Comparison of ENCODE assay signal across 8 cellular contexts in the genomic region with DNA sequence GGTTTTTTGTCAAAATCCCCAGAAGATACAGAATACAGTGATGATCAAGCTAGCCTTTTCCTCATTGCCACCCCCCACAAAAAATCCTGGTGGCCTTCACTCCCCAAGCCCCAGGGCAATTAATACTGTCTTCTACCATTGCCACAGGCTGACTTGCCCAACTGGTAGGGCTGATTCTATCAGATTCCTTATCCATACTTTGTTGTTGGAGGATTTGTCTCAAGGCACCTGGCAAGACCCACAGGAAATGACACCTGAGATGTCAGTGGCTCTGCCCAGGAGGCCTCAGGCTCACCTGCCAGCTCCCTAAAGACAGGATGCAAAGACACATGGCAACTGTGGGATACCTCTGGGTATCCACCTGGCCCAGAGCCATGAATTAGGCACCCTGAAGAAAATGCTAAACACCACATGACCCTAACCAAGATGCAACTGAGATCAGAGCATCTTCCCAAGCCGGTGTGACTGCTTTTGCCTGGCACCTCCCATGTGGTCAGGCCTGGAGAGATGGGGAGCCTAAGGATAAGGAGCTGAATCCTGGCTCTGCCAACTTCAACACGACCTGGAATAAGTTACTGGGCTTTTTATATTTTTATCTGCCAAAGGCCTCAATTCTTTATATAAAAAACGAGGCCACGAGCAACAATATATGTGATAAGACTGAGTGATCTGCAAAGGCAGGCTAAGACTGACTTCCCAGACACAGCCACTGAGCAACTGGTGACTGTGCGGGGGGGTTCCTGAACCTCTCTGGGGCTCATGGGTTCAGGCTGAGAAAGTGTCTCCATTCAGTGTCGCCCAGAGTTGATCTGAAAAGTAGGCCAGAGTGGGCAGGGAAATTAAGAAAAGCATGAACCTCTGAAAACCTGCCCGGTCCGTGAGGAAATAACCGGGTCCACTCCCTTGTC. TPM values are rescaled to one million over a fixed set of nuclear protein-coding genes. Genes with fewer than 3 reads are reported as not detected.
DNase-seq lines count a peak whose midpoint lies in the region; ATAC-seq, FAIRE-seq and TF ChIP-seq lines count a peak whose summit lies in the region.

No MANE protein-coding gene starts in this region.

- FAIRE-seq in GM12878 (lab: Jason Lieb, UNC), result peak; percentile 47

- POLR2A ChIA-PET in CD4-positive, alpha-beta memory T cell (lab: Charles Lee; ENCODE audit: partially characterized antibody), result interaction anchor here (0.7 to 9.8 kb wide), 7 partner anchors 8 to 60 kb away, joined by 3 to 214 read pairs (median 4); partner anchors contain the start of gene G3BP1
- POLR2A ChIA-PET in Panc1 (lab: Charles Lee) (no interaction called here), GM12878 (lab: Charles Lee) (interaction anchor here (0.6 to 14.3 kb wide), 9 partner anchors 8 to 704 kb away, joined by 3 to 241 read pairs (median 5); partner anchors contain the start of gene G3BP1)

- peak overlapping the region; percentile 98 for H3K9ac ChIP-seq in GM12878 (ENCODE audit: control insufficient read depth, insufficient read depth, low read length)

- no peak for TF ChIP-seq RAD21 in GM12878 (IDR thresholded peaks at IDR 0.05; ENCODE audit: insufficient read depth, low read depth, low read length)

- H3K9me3 ChIP-seq in CD4-positive, alpha-beta memory T cell (ENCODE audit: control insufficient read depth in 1 of 2, low read length in 2 of 2), result no peaks in the 10 kb centered on the region
- H3K9me3 ChIP-seq in Panc1 (ENCODE audit: control insufficient read depth, insufficient read depth, low read depth, low read length), result no peaks in the 10 kb centered on the region
- H3K9me3 ChIP-seq in GM12878 (replicated peaks; ENCODE audit: control insufficient read depth, insufficient read depth, low read length), result no peaks in the 10 kb centered on the region; the same call in 2 of the 3 replicates

- no peaks in the 10 kb centered on the region for H3K27me3 Mint-ChIP-seq in CD4-positive, alpha-beta memory T cell

- peaks cover 9 to 12% of the 10 kb centered on the region in 2 donors for H3K36me3 Mint-ChIP-seq in CD4-positive, alpha-beta memory T cell

- no peaks in the 10 kb centered on the region for H3K9me3 Mint-ChIP-seq in CD4-positive, alpha-beta memory T cell

- ATAC-seq in GM21723 (IDR thresholded peaks at IDR 0.05; ENCODE audit: unreplicated experiment) (peak; percentile 31), Panc1 (peak; percentile 9; the same call in 1 of the 2 replicates), GM12878 (peak; percentile 45), left colon (peak; percentile 26)
- peak; percentile 34 for ATAC-seq in stimulated activated naive CD8-positive, alpha-beta T cell treated with anti-CD3 and anti-CD28 coated beads, Interleukin-15, Interleukin-2, amounts not matched to agents 100 U/mL and 50 U/mL, for 24 hours

- H3K4me1 ChIP-seq in CD4-positive, alpha-beta memory T cell (ENCODE audit: insufficient read depth, low read length), result peaks cover 38% of the 10 kb centered on the region
- H3K4me1 ChIP-seq in Panc1 (ENCODE audit: control insufficient read depth, insufficient read depth, low read length) (peaks cover 18% of the 10 kb centered on the region), GM12878 (ENCODE audit: control insufficient read depth, insufficient read depth, low read length) (peaks cover 23% of the 10 kb centered on the region)

- TF ChIP-seq POLR2A in GM12878 (IDR thresholded peaks at IDR 0.05; ENCODE audit: low read depth, low read length), result no peak

- peak overlapping the region; percentile 77 to 97 (median 95) for H3K27ac Mint-ChIP-seq in CD4-positive, alpha-beta memory T cell

- H3K27me3 ChIP-seq in CD4-positive, alpha-beta memory T cell (ENCODE audit: insufficient read depth, low read length), result no peaks in the 10 kb centered on the region
- H3K27me3 ChIP-seq in Panc1 (ENCODE audit: control insufficient read depth, insufficient read depth, low read length) (no peaks in the 10 kb centered on the region), GM12878 (replicated peaks in 1 of 2; ENCODE audit: control insufficient read depth in 2 of 2, insufficient read depth in 2 of 2, low read length in 1 of 2) (no peaks in the 10 kb centered on the region)

- H3K27ac ChIP-seq in CD4-positive, alpha-beta memory T cell (ENCODE audit: low read depth, low read length), result peak overlapping the region; percentile 85
- H3K27ac ChIP-seq in Panc1 (ENCODE audit: low read length) (peak overlapping the region; percentile 88), GM12878 (ENCODE audit: control insufficient read depth, insufficient read depth) (peak overlapping the region; percentile 86)

- whole genome bisulfite sequencing in GM12878 (ENCODE audit: insufficient coverage, insufficient replicate concordance, low lambda C conversion rate, missing lambda C conversion rate), result 3% methylated on average over 9 of the region's 9 CpGs

- peak overlapping the region; percentile 97 for H3K4me2 ChIP-seq in GM12878 (ENCODE audit: control insufficient read depth, insufficient read depth)

- peaks cover 52% of the 10 kb centered on the region for H3K79me2 ChIP-seq in GM12878 (ENCODE audit: control insufficient read depth, insufficient read depth, low read length)

- TF ChIP-seq CTCF in Panc1 (IDR thresholded peaks at IDR 0.05) (no peak), GM12878 (IDR thresholded peaks at IDR 0.05 in 2 of 3, conservative IDR thresholded peaks at IDR 0.05 in 1 of 3; ENCODE audit: control insufficient read depth in 2 of 3, extremely low read depth in 1 of 3, insufficient read depth in 1 of 3, low read depth in 3 of 3, low read length in 3 of 3) (no peak)

- in situ Hi-C loops in Panc1 (cut with HindIII; ENCODE audit: low pct_unique_long_range_greater_than_20kb, low sequenced_read_pairs) (no loop called here), GM12878 (cut with MboI) (no loop called here)

- DNase-seq in CD4-positive, alpha-beta memory T cell, result peak in 1 of 5 donors; percentile 69
- no peak for DNase-seq in Panc1 (ENCODE audit: low read depth, low spot score)
- DNase-seq in GM12878 (ENCODE audit: low read depth, low spot score), result no peak
- DNase-seq in left colon, result no peak
- DNase-seq in stimulated activated naive CD8-positive, alpha-beta T cell treated with anti-CD3 and anti-CD28 coated beads, Interleukin-15, Interleukin-2, amounts not matched to agents 100 U/mL and 50 U/mL, for 24 hours, result peak; percentile 30
- no peak for DNase-seq in kidney glomerular epithelial cell (lab: John Stamatoyannopoulos, UW)
- DNase-seq in cortex of kidney (lab: John Stamatoyannopoulos, UW), result no peak

- intact Hi-C loops in CD4-positive, alpha-beta memory T cell (cut with micrococcal nuclease), result loop anchor here (1.0 to 10.0 kb wide), 3 partner anchors 14 to 505 kb away; partner anchors contain the start of genes G3BP1 and GM2A
- intact Hi-C loops in Panc1 (cut with micrococcal nuclease; ENCODE audit: unreplicated experiment), result no loop called here
- intact Hi-C loops in GM12878 (cut with micrococcal nuclease; ENCODE audit: unreplicated experiment), result loop anchor here (1.0 kb wide), 1 partner anchor 14 kb away; the partner anchor contains the start of gene G3BP1
- intact Hi-C loops in left colon (cut with DNase I, micrococcal nuclease), result no loop called here

- peaks cover 28 to 61% (median 37%) of the 10 kb centered on the region in 4 donors for H3K4me1 Mint-ChIP-seq in CD4-positive, alpha-beta memory T cell

- no TSS peak for BruUV-seq in Panc1 (replicated peaks; lab: Mats Ljungman, UMichigan)
- no TSS peak for BruUV-seq in GM12878 (replicated peaks; lab: Mats Ljungman, UMichigan)

- no peaks in the 10 kb centered on the region for H4K20me1 ChIP-seq in GM12878 (ENCODE audit: control insufficient read depth, insufficient read depth)

- H3K4me3 ChIP-seq in CD4-positive, alpha-beta memory T cell (ENCODE audit: low read length in 2 of 2), result peak overlapping the region; percentile 90 to 93
- H3K4me3 ChIP-seq in Panc1 (ENCODE audit: low read depth in 2 of 2, low read length in 2 of 2) (peak overlapping the region; percentile 85 to 88), GM12878 (peak overlapping the region; percentile 98)

- CTCF ChIA-PET in CD4-positive, alpha-beta memory T cell (lab: Charles Lee; ENCODE audit: partially characterized antibody), result interaction anchor here (1.1 to 3.7 kb wide), 4 partner anchors 14 to 99 kb away, joined by 3 to 21 read pairs (median 7); partner anchors contain the start of gene G3BP1
- CTCF ChIA-PET in Panc1 (lab: Charles Lee) (no interaction called here), GM12878 (lab: Yijun Ruan, JAX) (interaction anchor here (0.8 to 4.0 kb wide), 7 partner anchors 7 to 99 kb away, joined by 3 to 23 read pairs (median 4); partner anchors contain the start of gene G3BP1)

- RAD21 ChIA-PET in GM12878 (lab: Charles Lee; ENCODE audit: unreplicated experiment), result interaction anchor here (0.8 to 9.0 kb wide), 9 partner anchors 9 to 99 kb away, joined by 3 to 90 read pairs (median 8); partner anchors contain the start of gene G3BP1

- SMC1A ChIA-PET in GM12878 (lab: Charles Lee; ENCODE audit: uncharacterized antibody, unreplicated experiment), result interaction anchor here (0.9 to 3.4 kb wide), 13 partner anchors 9 to 105 kb away, joined by 3 to 17 read pairs (median 8); partner anchors contain the start of gene G3BP1

- H3K4me3 Mint-ChIP-seq in CD4-positive, alpha-beta memory T cell, result peak overlapping the region; percentile 86 to 99 (median 91)

- no peak for TF ChIP-seq EP300 in GM12878 (IDR thresholded peaks at IDR 0.05; ENCODE audit: borderline replicate concordance in 1 of 2, control insufficient read depth in 1 of 2, low read depth in 2 of 2, low read length in 2 of 2)

- H2AFZ ChIP-seq in GM12878 (ENCODE audit: control insufficient read depth, low read depth, low read length), result no peak overlapping the region; the same call in 1 of the 2 replicates

- H3K36me3 ChIP-seq in CD4-positive, alpha-beta memory T cell (ENCODE audit: insufficient read depth, low read length), result no peaks in the 10 kb centered on the region
- H3K36me3 ChIP-seq in Panc1 (ENCODE audit: control insufficient read depth, insufficient read depth, low read length) (peaks cover 5% of the 10 kb centered on the region), GM12878 (ENCODE audit: control insufficient read depth in 2 of 2, insufficient read depth in 2 of 2, low read length in 1 of 2) (peaks cover 0 to 4% of the 10 kb centered on the region in 2 experiments; a peak in 1 of 4 replicates)

RNA-seq across cellular contexts. Expression of gene ATOX1, which starts 0.9 kb away (rescaled TPM):
- 10 to 100 TPM; 28.2 to 31.0 TPM for total RNA-seq in CD4-positive, alpha-beta memory T cell
- 10 to 100 TPM; 42.8 to 64.5 TPM for polyA plus RNA-seq in CD4-positive, alpha-beta memory T cell
- total RNA-seq in Panc1 (2021; ENCODE audit: unreplicated experiment) (202 TPM), GM12878 (2014; rRNA removed) (136 and 139 TPM in 2 replicates), GM12878 (2014; rRNA removed; fragmentation: Illumina TruSeq; extraction: Trizol) (130 and 139 TPM in 2 replicates), GM12878 (2021) (140 and 158 TPM in 2 replicates), left colon (10 to 100 TPM; 48.7 to 49.2 TPM)
- 298 TPM for polyA plus RNA-seq in Panc1 (2012; ENCODE audit: insufficient read length)
- 94.2 and 105 TPM in 2 replicates for total RNA-seq in GM12878 (2013; cell fraction: nucleolus; rRNA removed)
- polyA plus RNA-seq in GM12878 (2011; ENCODE audit: low read depth), result 89.5 TPM
- polyA plus RNA-seq in GM12878 (2011; rRNA removed) (94.4 and 161 TPM in 2 replicates), GM12878 (2014; fragmentation: Illumina TruSeq; extraction: Trizol) (138 and 231 TPM in 2 replicates), GM12878 (2014; fragmentation: Nextera tagmentation; extraction: Ambion mirVana) (100 to 1,000 TPM; 576 to 642 TPM), GM12878 (2014; rRNA removed) (237 and 259 TPM in 2 replicates), GM12878 (2016; fragmentation: Nextera tagmentation; extraction: Ambion mirVana) (100 to 1,000 TPM; 377 to 419 TPM)
- polyA plus RNA-seq in GM12878 (2011; cell fraction: cytosol; rRNA removed), result 375 and 451 TPM in 2 replicates
- 134 and 141 TPM in 2 replicates for polyA plus RNA-seq in GM12878 (2011; cell fraction: nucleus; rRNA removed)
- polyA plus RNA-seq in GM12878 (2012), result 153 and 189 TPM in 2 replicates
- polyA minus RNA-seq in GM12878 (2011; rRNA and poly(A)+ RNA removed), result 179 and 269 TPM in 2 replicates
- polyA minus RNA-seq in GM12878 (2011; cell fraction: cytosol; rRNA and poly(A)+ RNA removed), result 52.4 and 56.0 TPM in 2 replicates
- polyA minus RNA-seq in GM12878 (2011; cell fraction: nucleus; rRNA and poly(A)+ RNA removed), result 54.5 and 83.6 TPM in 2 replicates

RNA-seq across cellular contexts. Expression of gene G3BP1, which starts 14.3 kb away (rescaled TPM):
- total RNA-seq in CD4-positive, alpha-beta memory T cell, result 100 to 1,000 TPM; 189 to 193 TPM
- polyA plus RNA-seq in CD4-positive, alpha-beta memory T cell, result 100 to 1,000 TPM; 178 to 188 TPM
- total RNA-seq in Panc1 (2021; ENCODE audit: unreplicated experiment), result 290 TPM
- polyA plus RNA-seq in Panc1 (2012; ENCODE audit: insufficient read length), result 138 TPM
- total RNA-seq in GM12878 (2013; cell fraction: nucleolus; rRNA removed), result 192 and 198 TPM in 2 replicates
- 137 and 148 TPM in 2 replicates for total RNA-seq in GM12878 (2014; rRNA removed)
- 182 and 190 TPM in 2 replicates for total RNA-seq in GM12878 (2014; rRNA removed; fragmentation: Illumina TruSeq; extraction: Trizol)
- total RNA-seq in GM12878 (2021), result 255 and 269 TPM in 2 replicates
- 39.6 TPM for polyA plus RNA-seq in GM12878 (2011; ENCODE audit: low read depth)
- 113 and 119 TPM in 2 replicates for polyA plus RNA-seq in GM12878 (2011; rRNA removed)
- 57.4 and 66.1 TPM in 2 replicates for polyA plus RNA-seq in GM12878 (2011; cell fraction: cytosol; rRNA removed)
- polyA plus RNA-seq in GM12878 (2011; cell fraction: nucleus; rRNA removed), result 40.4 and 54.9 TPM in 2 replicates
- 70.4 and 72.8 TPM in 2 replicates for polyA plus RNA-seq in GM12878 (2012)
- 158 TPM in 2 replicates for polyA plus RNA-seq in GM12878 (2014; fragmentation: Illumina TruSeq; extraction: Trizol)
- polyA plus RNA-seq in GM12878 (2014; fragmentation: Nextera tagmentation; extraction: Ambion mirVana), result 10 to 100 TPM; 49.7 to 52.7 TPM
- polyA plus RNA-seq in GM12878 (2014; rRNA removed), result 86.7 and 87.0 TPM in 2 replicates
- polyA plus RNA-seq in GM12878 (2016; fragmentation: Nextera tagmentation; extraction: Ambion mirVana), result 100 to 1,000 TPM; 416 to 438 TPM
- polyA minus RNA-seq in GM12878 (2011; rRNA and poly(A)+ RNA removed), result 140 and 194 TPM in 2 replicates
- polyA minus RNA-seq in GM12878 (2011; cell fraction: cytosol; rRNA and poly(A)+ RNA removed), result 67.5 and 113 TPM in 2 replicates
- 80.6 and 162 TPM in 2 replicates for polyA minus RNA-seq in GM12878 (2011; cell fraction: nucleus; rRNA and poly(A)+ RNA removed)
- total RNA-seq in left colon, result 100 to 1,000 TPM; 116 to 141 TPM

Comparison
In these comparisons a context has a peak if more than half of its experiments do, and no peak if none do; other contexts are left out.
1. intact Hi-C loops: an anchor here in CD4-positive, alpha-beta memory T cell (1.0 to 10.0 kb wide) and GM12878 (1.0 kb wide); none called in Panc1 and left colon.